In genomic region chrY:13766040-13766439, GRCh38 we compare ENCODE assay signal across 35 cellular contexts.
DNase-seq lines count a peak whose midpoint lies in the region; ATAC-seq and FAIRE-seq lines count a peak whose summit lies in the region.
"Had no signal": no experiment of that assay in that cellular context is flagged by ENCODE, and none has a peak within 500 bp of the region (broad histone marks: within the 10 kb centered on the region; RNA-seq: fewer than 3 reads in every experiment).

No MANE protein-coding gene starts in this region.

- no peaks in the 10 kb centered on the region for H3K27me3 Mint-ChIP-seq in stimulated activated naive CD8-positive, alpha-beta T cell treated with anti-CD3 and anti-CD28 coated beads, Interleukin-15, amount 100 ng/mL, for 72 hours
- no peaks in the 10 kb centered on the region for H3K27me3 Mint-ChIP-seq in activated T-helper 17 cell treated with anti-CD3 and anti-CD28 coated beads, Interleukin-2, amount 50 U/mL, for 72 hours
- H3K27me3 Mint-ChIP-seq in central memory CD8-positive, alpha-beta T cell, result no peaks in the 10 kb centered on the region
- H3K27me3 Mint-ChIP-seq: B cell; CD4-positive, alpha-beta memory T cell; CD4-positive, alpha-beta T cell; CD4-positive, CD25-positive, alpha-beta regulatory T cell; CD8-positive, alpha-beta memory T cell had no signal

- ATAC-seq in stimulated activated naive CD8-positive, alpha-beta T cell treated with anti-CD3 and anti-CD28 coated beads, Interleukin-15, amount 100 ng/mL, for 72 hours, result peak; percentile 42
- no peak for ATAC-seq in stimulated activated naive CD8-positive, alpha-beta T cell treated with anti-CD3 and anti-CD28 coated beads, Interleukin-15, Interleukin-2, amounts not matched to agents 100 U/mL and 50 U/mL, for 24 hours
- peak; percentile 56 for ATAC-seq in activated T-helper 17 cell treated with anti-CD3 and anti-CD28 coated beads, Interleukin-2, amount 50 U/mL, for 72 hours (replicated peaks)
- no peak for ATAC-seq in central memory CD8-positive, alpha-beta T cell (replicated peaks; ENCODE audit: extremely low read depth, poor library complexity, severe bottlenecking)
- ATAC-seq: A549; CD8-positive, alpha-beta T cell had no signal

- H3K27ac ChIP-seq in small intestine (ENCODE audit: low read depth in 1 of 2, low read length in 1 of 2), result no peak overlapping the region
- H3K27ac ChIP-seq: 22Rv1; A549; BLaER1; BLaER1 treated with 17β-estradiol and CSF1 and Interleukin-3, amounts not matched to agents 10 nM and 100 nM; C4-2B had no signal

- no peak overlapping the region for H3K4me3 Mint-ChIP-seq in stimulated activated naive CD8-positive, alpha-beta T cell treated with anti-CD3 and anti-CD28 coated beads, Interleukin-15, amount 100 ng/mL, for 72 hours
- H3K4me3 Mint-ChIP-seq in activated T-helper 17 cell treated with anti-CD3 and anti-CD28 coated beads, Interleukin-2, amount 50 U/mL, for 72 hours, result no peak overlapping the region
- H3K4me3 Mint-ChIP-seq in central memory CD8-positive, alpha-beta T cell, result no peak overlapping the region
- H3K4me3 Mint-ChIP-seq: B cell; CD14-positive monocyte; CD4-positive, alpha-beta memory T cell; CD4-positive, alpha-beta T cell; CD4-positive, CD25-positive, alpha-beta regulatory T cell; CD8-positive, alpha-beta memory T cell; CD8-positive, alpha-beta T cell had no signal

- no peaks in the 10 kb centered on the region for H3K9me3 Mint-ChIP-seq in stimulated activated naive CD8-positive, alpha-beta T cell treated with anti-CD3 and anti-CD28 coated beads, Interleukin-15, amount 100 ng/mL, for 72 hours
- no peaks in the 10 kb centered on the region for H3K9me3 Mint-ChIP-seq in activated T-helper 17 cell treated with anti-CD3 and anti-CD28 coated beads, Interleukin-2, amount 50 U/mL, for 72 hours
- H3K9me3 Mint-ChIP-seq in central memory CD8-positive, alpha-beta T cell, result no peaks in the 10 kb centered on the region
- H3K9me3 Mint-ChIP-seq: CD14-positive monocyte; CD4-positive, alpha-beta memory T cell; CD4-positive, alpha-beta T cell; CD4-positive, CD25-positive, alpha-beta regulatory T cell; CD8-positive, alpha-beta memory T cell; CD8-positive, alpha-beta T cell had no signal

- no peaks in the 10 kb centered on the region for H3K36me3 ChIP-seq in small intestine (ENCODE audit: control insufficient read depth in 2 of 2, insufficient read depth in 2 of 2, low read length in 2 of 2)
- H3K36me3 ChIP-seq: BE2C; BLaER1; BLaER1 treated with 17β-estradiol and CSF1 and Interleukin-3, amounts not matched to agents 10 nM and 100 nM had no signal

- no peaks in the 10 kb centered on the region for H3K36me3 Mint-ChIP-seq in activated T-helper 17 cell treated with anti-CD3 and anti-CD28 coated beads, Interleukin-2, amount 50 U/mL, for 72 hours (ENCODE audit: low read depth)
- peaks cover 2% of the 10 kb centered on the region for H3K36me3 Mint-ChIP-seq in central memory CD8-positive, alpha-beta T cell (ENCODE audit: insufficient read depth)
- H3K36me3 Mint-ChIP-seq: CD4-positive, CD25-positive, alpha-beta regulatory T cell had no signal

- H3K27ac Mint-ChIP-seq in stimulated activated naive CD8-positive, alpha-beta T cell treated with anti-CD3 and anti-CD28 coated beads, Interleukin-15, amount 100 ng/mL, for 72 hours, result no peak overlapping the region
- no peak overlapping the region for H3K27ac Mint-ChIP-seq in activated T-helper 17 cell treated with anti-CD3 and anti-CD28 coated beads, Interleukin-2, amount 50 U/mL, for 72 hours
- peak overlapping the region; percentile 51 for H3K27ac Mint-ChIP-seq in central memory CD8-positive, alpha-beta T cell (ENCODE audit: low read depth)
- H3K27ac Mint-ChIP-seq: B cell; CD14-positive monocyte; CD4-positive, alpha-beta memory T cell; CD4-positive, alpha-beta T cell; CD8-positive, alpha-beta memory T cell; CD8-positive, alpha-beta T cell had no signal

- WGBS in small intestine, 3 donors, result 95 to 97% methylated on average over 6 of the region's 6 CpGs; no CpG with 5 or more reads in 1 of the 3 donors

- no peak overlapping the region for H3K4me3 ChIP-seq in small intestine (ENCODE audit: low read depth in 1 of 2, low read length in 2 of 2)
- H3K4me3 ChIP-seq: A549; BLaER1; BLaER1 treated with 17β-estradiol and CSF1 and Interleukin-3, amounts not matched to agents 10 nM and 100 nM had no signal

- no peak for FAIRE-seq in small intestine (lab: Jason Lieb, UNC)
- FAIRE-seq: A204.1, A549, D721Med had no signal

- no peaks in the 10 kb centered on the region for H3K4me1 Mint-ChIP-seq in stimulated activated naive CD8-positive, alpha-beta T cell treated with anti-CD3 and anti-CD28 coated beads, Interleukin-15, amount 100 ng/mL, for 72 hours
- H3K4me1 Mint-ChIP-seq in activated T-helper 17 cell treated with anti-CD3 and anti-CD28 coated beads, Interleukin-2, amount 50 U/mL, for 72 hours, result no peaks in the 10 kb centered on the region
- H3K4me1 Mint-ChIP-seq in central memory CD8-positive, alpha-beta T cell, result no peaks in the 10 kb centered on the region
- H3K4me1 Mint-ChIP-seq: CD14-positive monocyte; CD4-positive, CD25-positive, alpha-beta regulatory T cell; CD8-positive, alpha-beta memory T cell had no signal

- DNase-seq in stimulated activated naive CD8-positive, alpha-beta T cell treated with anti-CD3 and anti-CD28 coated beads, Interleukin-15, amount 100 ng/mL, for 72 hours, result no peak
- no peak for DNase-seq in stimulated activated naive CD8-positive, alpha-beta T cell treated with anti-CD3 and anti-CD28 coated beads, Interleukin-15, Interleukin-2, amounts not matched to agents 100 U/mL and 50 U/mL, for 24 hours
- no peak for DNase-seq in central memory CD8-positive, alpha-beta T cell (ENCODE audit: low spot score in 2 of 2)
- DNase-seq in germinal center (ENCODE audit: low spot score) (no peak), small intestine (no peak)
- DNase-seq: 8988T; ACHN; AML-193; BE2C; C1 segment of cervical spinal cord; Caco-2; Calu3; CD4-positive, alpha-beta memory T cell; CD4-positive, alpha-beta T cell; CD4-positive, CD25-positive, alpha-beta regulatory T cell; CD8-positive, alpha-beta memory T cell; CD8-positive, alpha-beta T cell; COR-L47; DMS 273 treated with DMSO at 0.1 percent for 48 hours; DMS153; DMS53; DMS79; DMS79 treated with DMSO at 0.1 percent for 48 hours; DND-41; EL had no signal

- no peaks in the 10 kb centered on the region for H3K4me1 ChIP-seq in small intestine (ENCODE audit: control insufficient read depth in 2 of 2, insufficient read depth in 1 of 2, low read depth in 1 of 2, low read length in 1 of 2)
- H3K4me1 ChIP-seq: A549; BE2C; BLaER1; BLaER1 treated with 17β-estradiol and CSF1 and Interleukin-3, amounts not matched to agents 10 nM and 100 nM; Caco-2 had no signal

- H3K27me3 ChIP-seq in small intestine (ENCODE audit: control insufficient read depth in 2 of 2, insufficient read depth in 2 of 2, low read length in 2 of 2), result no peaks in the 10 kb centered on the region
- H3K27me3 ChIP-seq: BE2C; BLaER1; BLaER1 treated with 17β-estradiol and CSF1 and Interleukin-3, amounts not matched to agents 10 nM and 100 nM had no signal

- no peaks in the 10 kb centered on the region for H3K9me3 ChIP-seq in small intestine (ENCODE audit: control insufficient read depth, low read depth)
- H3K9me3 ChIP-seq: A549; BE2C; BLaER1; BLaER1 treated with 17β-estradiol and CSF1 and Interleukin-3, amounts not matched to agents 10 nM and 100 nM; Caco-2 had no signal

Comparison
In these comparisons a context has a peak if more than half of its experiments do, and no peak if none do; other contexts are left out.
1. ATAC-seq: peak in stimulated activated naive CD8-positive, alpha-beta T cell treated with anti-CD3 and anti-CD28 coated beads, Interleukin-15, amount 100 ng/mL, for 72 hours (single experiment) and activated T-helper 17 cell treated with anti-CD3 and anti-CD28 coated beads, Interleukin-2, amount 50 U/mL, for 72 hours (single experiment); none in stimulated activated naive CD8-positive, alpha-beta T cell treated with anti-CD3 and anti-CD28 coated beads, Interleukin-15, Interleukin-2, amounts not matched to agents 100 U/mL and 50 U/mL, for 24 hours (single experiment) and central memory CD8-positive, alpha-beta T cell (single experiment).